In the genomic region with DNA sequence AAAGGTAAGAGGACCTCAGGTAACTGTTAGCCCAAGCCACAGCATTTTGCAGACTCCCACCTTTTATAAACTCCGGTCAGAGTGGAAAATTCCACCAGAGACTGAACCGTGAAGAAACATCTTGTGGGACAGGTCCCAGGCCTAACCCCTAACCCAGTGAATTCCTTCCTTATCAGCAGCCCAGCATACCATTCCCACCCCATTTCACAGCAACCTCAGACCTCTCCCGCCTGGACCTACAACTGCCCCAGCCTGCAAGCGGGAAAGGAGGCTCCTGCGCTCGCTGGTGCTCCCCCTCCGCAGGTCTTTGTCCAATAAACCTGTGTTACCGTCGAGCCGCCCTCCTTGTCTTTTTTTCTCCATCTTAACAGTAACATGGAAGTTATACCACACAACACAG, we compare ENCODE assay signal across 1 cellular context.
TF ChIP-seq lines count a peak whose summit lies in the region.

No MANE protein-coding gene starts in this region.

TF ChIP-seq in HepG2, 621 proteins besides CTCF, POLR2A, EP300 and RAD21:
- no peak for TF ChIP-seq MED1 (CRISPR knock-in tag; IDR thresholded peaks at IDR 0.05)
- TF ChIP-seq ZNF607 (CRISPR knock-in tag; IDR thresholded peaks at IDR 0.05; ENCODE audit: borderline replicate concordance): no peak
- TF ChIP-seq, protein P1, sequence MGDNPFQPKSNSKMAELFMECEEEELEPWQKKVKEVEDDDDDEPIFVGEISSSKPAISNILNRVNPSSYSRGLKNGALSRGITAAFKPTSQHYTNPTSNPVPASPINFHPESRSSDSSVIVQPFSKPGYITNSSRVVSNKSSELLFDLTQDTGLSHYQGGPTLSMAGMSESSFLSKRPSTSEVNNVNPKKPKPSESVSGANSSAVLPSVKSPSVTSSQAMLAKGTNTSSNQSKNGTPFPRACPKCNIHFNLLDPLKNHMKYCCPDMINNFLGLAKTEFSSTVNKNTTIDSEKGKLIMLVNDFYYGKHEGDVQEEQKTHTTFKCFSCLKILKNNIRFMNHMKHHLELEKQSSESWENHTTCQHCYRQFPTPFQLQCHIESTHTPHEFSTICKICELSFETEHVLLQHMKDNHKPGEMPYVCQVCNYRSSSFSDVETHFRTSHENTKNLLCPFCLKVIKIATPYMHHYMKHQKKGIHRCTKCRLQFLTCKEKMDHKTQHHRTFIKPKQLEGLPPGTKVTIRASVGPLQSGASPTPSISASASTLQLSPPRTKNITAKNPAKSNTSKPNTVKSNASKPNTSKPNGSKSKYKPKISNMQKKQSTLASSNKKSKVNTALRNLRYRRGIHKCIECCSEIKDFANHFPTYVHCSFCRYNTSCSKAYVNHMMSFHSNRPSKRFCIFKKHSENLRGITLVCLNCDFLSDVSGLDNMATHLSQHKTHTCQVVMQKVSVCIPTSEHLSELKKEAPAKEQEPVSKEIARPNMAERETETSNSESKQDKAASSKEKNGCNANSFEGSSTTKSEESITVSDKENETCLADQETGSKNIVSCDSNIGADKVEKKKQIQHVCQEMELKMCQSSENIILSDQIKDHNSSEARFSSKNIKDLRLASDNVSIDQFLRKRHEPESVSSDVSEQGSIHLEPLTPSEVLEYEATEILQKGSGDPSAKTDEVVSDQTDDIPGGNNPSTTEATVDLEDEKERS (CRISPR knock-in tag; IDR thresholded peaks at IDR 0.05): no peak
- TF ChIP-seq ZNF3 (CRISPR knock-in tag; IDR thresholded peaks at IDR 0.05): no peak
- TF ChIP-seq, protein P2, sequence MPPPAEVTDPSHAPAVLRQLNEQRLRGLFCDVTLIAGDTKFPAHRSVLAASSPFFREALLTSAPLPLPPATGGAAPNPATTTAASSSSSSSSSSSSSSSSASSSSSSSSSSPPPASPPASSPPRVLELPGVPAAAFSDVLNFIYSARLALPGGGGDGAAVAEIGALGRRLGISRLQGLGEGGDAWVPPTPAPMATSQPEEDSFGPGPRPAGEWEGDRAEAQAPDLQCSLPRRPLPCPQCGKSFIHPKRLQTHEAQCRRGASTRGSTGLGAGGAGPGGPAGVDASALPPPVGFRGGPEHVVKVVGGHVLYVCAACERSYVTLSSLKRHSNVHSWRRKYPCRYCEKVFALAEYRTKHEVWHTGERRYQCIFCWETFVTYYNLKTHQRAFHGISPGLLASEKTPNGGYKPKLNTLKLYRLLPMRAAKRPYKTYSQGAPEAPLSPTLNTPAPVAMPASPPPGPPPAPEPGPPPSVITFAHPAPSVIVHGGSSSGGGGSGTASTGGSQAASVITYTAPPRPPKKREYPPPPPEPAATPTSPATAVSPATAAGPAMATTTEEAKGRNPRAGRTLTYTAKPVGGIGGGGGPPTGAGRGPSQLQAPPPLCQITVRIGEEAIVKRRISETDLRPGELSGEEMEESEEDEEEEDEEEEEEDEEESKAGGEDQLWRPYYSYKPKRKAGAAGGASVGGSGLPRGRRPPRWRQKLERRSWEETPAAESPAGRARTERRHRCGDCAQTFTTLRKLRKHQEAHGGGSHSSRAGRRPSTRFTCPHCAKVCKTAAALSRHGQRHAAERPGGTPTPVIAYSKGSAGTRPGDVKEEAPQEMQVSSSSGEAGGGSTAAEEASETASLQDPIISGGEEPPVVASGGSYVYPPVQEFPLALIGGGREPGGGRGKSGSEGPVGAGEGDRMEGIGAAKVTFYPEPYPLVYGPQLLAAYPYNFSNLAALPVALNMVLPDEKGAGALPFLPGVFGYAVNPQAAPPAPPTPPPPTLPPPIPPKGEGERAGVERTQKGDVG (CRISPR knock-in tag; IDR thresholded peaks at IDR 0.05; ENCODE audit: borderline replicate concordance): no peak
- TF ChIP-seq, protein P3, sequence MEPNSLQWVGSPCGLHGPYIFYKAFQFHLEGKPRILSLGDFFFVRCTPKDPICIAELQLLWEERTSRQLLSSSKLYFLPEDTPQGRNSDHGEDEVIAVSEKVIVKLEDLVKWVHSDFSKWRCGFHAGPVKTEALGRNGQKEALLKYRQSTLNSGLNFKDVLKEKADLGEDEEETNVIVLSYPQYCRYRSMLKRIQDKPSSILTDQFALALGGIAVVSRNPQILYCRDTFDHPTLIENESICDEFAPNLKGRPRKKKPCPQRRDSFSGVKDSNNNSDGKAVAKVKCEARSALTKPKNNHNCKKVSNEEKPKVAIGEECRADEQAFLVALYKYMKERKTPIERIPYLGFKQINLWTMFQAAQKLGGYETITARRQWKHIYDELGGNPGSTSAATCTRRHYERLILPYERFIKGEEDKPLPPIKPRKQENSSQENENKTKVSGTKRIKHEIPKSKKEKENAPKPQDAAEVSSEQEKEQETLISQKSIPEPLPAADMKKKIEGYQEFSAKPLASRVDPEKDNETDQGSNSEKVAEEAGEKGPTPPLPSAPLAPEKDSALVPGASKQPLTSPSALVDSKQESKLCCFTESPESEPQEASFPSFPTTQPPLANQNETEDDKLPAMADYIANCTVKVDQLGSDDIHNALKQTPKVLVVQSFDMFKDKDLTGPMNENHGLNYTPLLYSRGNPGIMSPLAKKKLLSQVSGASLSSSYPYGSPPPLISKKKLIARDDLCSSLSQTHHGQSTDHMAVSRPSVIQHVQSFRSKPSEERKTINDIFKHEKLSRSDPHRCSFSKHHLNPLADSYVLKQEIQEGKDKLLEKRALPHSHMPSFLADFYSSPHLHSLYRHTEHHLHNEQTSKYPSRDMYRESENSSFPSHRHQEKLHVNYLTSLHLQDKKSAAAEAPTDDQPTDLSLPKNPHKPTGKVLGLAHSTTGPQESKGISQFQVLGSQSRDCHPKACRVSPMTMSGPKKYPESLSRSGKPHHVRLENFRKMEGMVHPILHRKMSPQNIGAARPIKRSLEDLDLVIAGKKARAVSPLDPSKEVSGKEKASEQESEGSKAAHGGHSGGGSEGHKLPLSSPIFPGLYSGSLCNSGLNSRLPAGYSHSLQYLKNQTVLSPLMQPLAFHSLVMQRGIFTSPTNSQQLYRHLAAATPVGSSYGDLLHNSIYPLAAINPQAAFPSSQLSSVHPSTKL (CRISPR knock-in tag; IDR thresholded peaks at IDR 0.05): no peak
- TF ChIP-seq SSRP1 (CRISPR knock-in tag; IDR thresholded peaks at IDR 0.05): no peak
- no peak for TF ChIP-seq CBFB (CRISPR knock-in tag; IDR thresholded peaks at IDR 0.05)
- TF ChIP-seq, protein P4, sequence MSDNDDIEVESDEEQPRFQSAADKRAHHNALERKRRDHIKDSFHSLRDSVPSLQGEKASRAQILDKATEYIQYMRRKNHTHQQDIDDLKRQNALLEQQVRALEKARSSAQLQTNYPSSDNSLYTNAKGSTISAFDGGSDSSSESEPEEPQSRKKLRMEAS (IDR thresholded peaks at IDR 0.05): no peak
- TF ChIP-seq, protein P5, sequence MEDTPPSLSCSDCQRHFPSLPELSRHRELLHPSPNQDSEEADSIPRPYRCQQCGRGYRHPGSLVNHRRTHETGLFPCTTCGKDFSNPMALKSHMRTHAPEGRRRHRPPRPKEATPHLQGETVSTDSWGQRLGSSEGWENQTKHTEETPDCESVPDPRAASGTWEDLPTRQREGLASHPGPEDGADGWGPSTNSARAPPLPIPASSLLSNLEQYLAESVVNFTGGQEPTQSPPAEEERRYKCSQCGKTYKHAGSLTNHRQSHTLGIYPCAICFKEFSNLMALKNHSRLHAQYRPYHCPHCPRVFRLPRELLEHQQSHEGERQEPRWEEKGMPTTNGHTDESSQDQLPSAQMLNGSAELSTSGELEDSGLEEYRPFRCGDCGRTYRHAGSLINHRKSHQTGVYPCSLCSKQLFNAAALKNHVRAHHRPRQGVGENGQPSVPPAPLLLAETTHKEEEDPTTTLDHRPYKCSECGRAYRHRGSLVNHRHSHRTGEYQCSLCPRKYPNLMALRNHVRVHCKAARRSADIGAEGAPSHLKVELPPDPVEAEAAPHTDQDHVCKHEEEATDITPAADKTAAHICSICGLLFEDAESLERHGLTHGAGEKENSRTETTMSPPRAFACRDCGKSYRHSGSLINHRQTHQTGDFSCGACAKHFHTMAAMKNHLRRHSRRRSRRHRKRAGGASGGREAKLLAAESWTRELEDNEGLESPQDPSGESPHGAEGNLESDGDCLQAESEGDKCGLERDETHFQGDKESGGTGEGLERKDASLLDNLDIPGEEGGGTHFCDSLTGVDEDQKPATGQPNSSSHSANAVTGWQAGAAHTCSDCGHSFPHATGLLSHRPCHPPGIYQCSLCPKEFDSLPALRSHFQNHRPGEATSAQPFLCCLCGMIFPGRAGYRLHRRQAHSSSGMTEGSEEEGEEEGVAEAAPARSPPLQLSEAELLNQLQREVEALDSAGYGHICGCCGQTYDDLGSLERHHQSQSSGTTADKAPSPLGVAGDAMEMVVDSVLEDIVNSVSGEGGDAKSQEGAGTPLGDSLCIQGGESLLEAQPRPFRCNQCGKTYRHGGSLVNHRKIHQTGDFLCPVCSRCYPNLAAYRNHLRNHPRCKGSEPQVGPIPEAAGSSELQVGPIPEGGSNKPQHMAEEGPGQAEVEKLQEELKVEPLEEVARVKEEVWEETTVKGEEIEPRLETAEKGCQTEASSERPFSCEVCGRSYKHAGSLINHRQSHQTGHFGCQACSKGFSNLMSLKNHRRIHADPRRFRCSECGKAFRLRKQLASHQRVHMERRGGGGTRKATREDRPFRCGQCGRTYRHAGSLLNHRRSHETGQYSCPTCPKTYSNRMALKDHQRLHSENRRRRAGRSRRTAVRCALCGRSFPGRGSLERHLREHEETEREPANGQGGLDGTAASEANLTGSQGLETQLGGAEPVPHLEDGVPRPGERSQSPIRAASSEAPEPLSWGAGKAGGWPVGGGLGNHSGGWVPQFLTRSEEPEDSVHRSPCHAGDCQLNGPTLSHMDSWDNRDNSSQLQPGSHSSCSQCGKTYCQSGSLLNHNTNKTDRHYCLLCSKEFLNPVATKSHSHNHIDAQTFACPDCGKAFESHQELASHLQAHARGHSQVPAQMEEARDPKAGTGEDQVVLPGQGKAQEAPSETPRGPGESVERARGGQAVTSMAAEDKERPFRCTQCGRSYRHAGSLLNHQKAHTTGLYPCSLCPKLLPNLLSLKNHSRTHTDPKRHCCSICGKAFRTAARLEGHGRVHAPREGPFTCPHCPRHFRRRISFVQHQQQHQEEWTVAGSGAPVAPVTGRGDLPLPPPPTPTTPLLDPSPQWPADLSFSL (CRISPR knock-in tag; IDR thresholded peaks at IDR 0.05): no peak
- TF ChIP-seq, protein P6, sequence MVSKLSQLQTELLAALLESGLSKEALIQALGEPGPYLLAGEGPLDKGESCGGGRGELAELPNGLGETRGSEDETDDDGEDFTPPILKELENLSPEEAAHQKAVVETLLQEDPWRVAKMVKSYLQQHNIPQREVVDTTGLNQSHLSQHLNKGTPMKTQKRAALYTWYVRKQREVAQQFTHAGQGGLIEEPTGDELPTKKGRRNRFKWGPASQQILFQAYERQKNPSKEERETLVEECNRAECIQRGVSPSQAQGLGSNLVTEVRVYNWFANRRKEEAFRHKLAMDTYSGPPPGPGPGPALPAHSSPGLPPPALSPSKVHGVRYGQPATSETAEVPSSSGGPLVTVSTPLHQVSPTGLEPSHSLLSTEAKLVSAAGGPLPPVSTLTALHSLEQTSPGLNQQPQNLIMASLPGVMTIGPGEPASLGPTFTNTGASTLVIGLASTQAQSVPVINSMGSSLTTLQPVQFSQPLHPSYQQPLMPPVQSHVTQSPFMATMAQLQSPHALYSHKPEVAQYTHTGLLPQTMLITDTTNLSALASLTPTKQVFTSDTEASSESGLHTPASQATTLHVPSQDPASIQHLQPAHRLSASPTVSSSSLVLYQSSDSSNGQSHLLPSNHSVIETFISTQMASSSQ (IDR thresholded peaks at IDR 0.05; ENCODE audit: low read depth): no peak
- TF ChIP-seq, protein P6 (CRISPR knock-in tag; IDR thresholded peaks at IDR 0.05; ENCODE audit: borderline replicate concordance): no peak
- TF ChIP-seq, protein P7, sequence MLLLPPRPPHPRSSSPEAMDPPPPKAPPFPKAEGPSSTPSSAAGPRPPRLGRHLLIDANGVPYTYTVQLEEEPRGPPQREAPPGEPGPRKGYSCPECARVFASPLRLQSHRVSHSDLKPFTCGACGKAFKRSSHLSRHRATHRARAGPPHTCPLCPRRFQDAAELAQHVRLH (CRISPR knock-in tag; IDR thresholded peaks at IDR 0.05; ENCODE audit: borderline replicate concordance, low read depth): no peak
- no peak for TF ChIP-seq KLF15 (CRISPR knock-in tag; IDR thresholded peaks at IDR 0.05; ENCODE audit: borderline replicate concordance)
- TF ChIP-seq ZSCAN12 (CRISPR knock-in tag; IDR thresholded peaks at IDR 0.05): no peak
- TF ChIP-seq KAT7 (CRISPR knock-in tag; IDR thresholded peaks at IDR 0.05; ENCODE audit: borderline replicate concordance): no peak
- no peak for TF ChIP-seq TCF7L2 (IDR thresholded peaks at IDR 0.05; ENCODE audit: low read depth, low read length)
